Comparison of ENCODE assay signal across 18 cellular contexts in genomic region chr10:3097160-3097559, GRCh38. TPM values are rescaled to one million over a fixed set of nuclear protein-coding genes. Genes with fewer than 3 reads are reported as not detected.
A peak's percentile ranks its signal among the peaks of the same experiment; 100 is the strongest.
DNase-seq lines count a peak whose midpoint lies in the region; ATAC-seq and TF ChIP-seq lines count a peak whose summit lies in the region.
"Had no signal": no experiment of that assay in that cellular context is flagged by ENCODE, and none has a peak within 500 bp of the region (broad histone marks: within the 10 kb centered on the region; RNA-seq: fewer than 3 reads in every experiment).

No MANE protein-coding gene starts in this region.

- peaks cover 45% of the 10 kb centered on the region for H3K4me1 ChIP-seq in Panc1 (ENCODE audit: control insufficient read depth, insufficient read depth, low read length)
- H3K4me1 ChIP-seq in rectal smooth muscle tissue (ENCODE audit: control insufficient read depth, insufficient read depth, low read length) = peaks cover 18% of the 10 kb centered on the region

- H3K27me3 ChIP-seq in Panc1 (ENCODE audit: control insufficient read depth, insufficient read depth, low read length) = no peaks in the 10 kb centered on the region
- no peaks in the 10 kb centered on the region for H3K27me3 ChIP-seq in rectal smooth muscle tissue (ENCODE audit: control insufficient read depth, insufficient read depth, low read length)
- H3K27me3 ChIP-seq: colonic mucosa, gastroesophageal sphincter, ovary, suprapubic skin had no signal

- in situ Hi-C loops in Panc1 (cut with HindIII; ENCODE audit: low pct_unique_long_range_greater_than_20kb, low sequenced_read_pairs) = no loop called here

- H3K27ac ChIP-seq in Panc1 (ENCODE audit: low read length) (peak overlapping the region; percentile 96), rectal smooth muscle tissue (ENCODE audit: low read depth, low read length) (peak overlapping the region; percentile 4)
- H3K27ac ChIP-seq: colonic mucosa, ovary had no signal

- peak overlapping the region; percentile 38 for H3K27ac Mint-ChIP-seq in activated T-cell treated with anti-CD3 and anti-CD28 coated beads, Interleukin-2, amount 50 U/mL, for 72 hours
- H3K27ac Mint-ChIP-seq in chondrocyte (ENCODE audit: unreplicated experiment) = peak overlapping the region; percentile 91

- BruUV-seq in Panc1 (replicated peaks; lab: Mats Ljungman, UMichigan) = no TSS peak

- H3K9me3 ChIP-seq in Panc1 (ENCODE audit: control insufficient read depth, insufficient read depth, low read depth, low read length) = no peaks in the 10 kb centered on the region
- H3K9me3 ChIP-seq: colonic mucosa, gastroesophageal sphincter, ovary, suprapubic skin had no signal

- POLR2A ChIA-PET in Panc1 (lab: Charles Lee) = no interaction called here

- intact Hi-C loops in Panc1 (cut with micrococcal nuclease; ENCODE audit: unreplicated experiment) = no loop called here

- CTCF ChIA-PET in Panc1 (lab: Charles Lee) = no interaction called here

- H3K36me3 ChIP-seq in Panc1 (ENCODE audit: control insufficient read depth, insufficient read depth, low read length) (peaks cover 4% of the 10 kb centered on the region), rectal smooth muscle tissue (ENCODE audit: control insufficient read depth, insufficient read depth, low read length) (peaks cover 6% of the 10 kb centered on the region)
- H3K36me3 ChIP-seq: colonic mucosa, ovary had no signal

- no peak overlapping the region for H3K4me3 Mint-ChIP-seq in activated T-cell treated with anti-CD3 and anti-CD28 coated beads, Interleukin-2, amount 50 U/mL, for 72 hours
- H3K4me3 Mint-ChIP-seq in activated T-cell treated with anti-CD3 and anti-CD28 coated beads, Interleukin-2, amount 50 U/mL, for 4 hours = no peak overlapping the region
- H3K4me3 Mint-ChIP-seq in chondrocyte (ENCODE audit: unreplicated experiment) = no peak overlapping the region

- H3K4me1 Mint-ChIP-seq in activated T-cell treated with anti-CD3 and anti-CD28 coated beads, Interleukin-2, amount 50 U/mL, for 72 hours (ENCODE audit: low read depth) = peaks cover 44% of the 10 kb centered on the region
- peaks cover 53% of the 10 kb centered on the region for H3K4me1 Mint-ChIP-seq in activated T-cell treated with anti-CD3 and anti-CD28 coated beads, Interleukin-2, amount 50 U/mL, for 4 hours (ENCODE audit: low read depth)
- peaks cover 64% of the 10 kb centered on the region for H3K4me1 Mint-ChIP-seq in chondrocyte (ENCODE audit: low read depth)

- TF ChIP-seq CTCF in Panc1 (IDR thresholded peaks at IDR 0.05) = no peak
- no peak for TF ChIP-seq CTCF in chondrocyte (IDR thresholded peaks at IDR 0.05)

- no peaks in the 10 kb centered on the region for H3K27me3 Mint-ChIP-seq in activated T-cell treated with anti-CD3 and anti-CD28 coated beads, Interleukin-2, amount 50 U/mL, for 72 hours (ENCODE audit: low read depth)
- H3K27me3 Mint-ChIP-seq in activated T-cell treated with anti-CD3 and anti-CD28 coated beads, Interleukin-2, amount 50 U/mL, for 4 hours (ENCODE audit: low read depth) = no peaks in the 10 kb centered on the region
- no peaks in the 10 kb centered on the region for H3K27me3 Mint-ChIP-seq in chondrocyte (ENCODE audit: low read depth)

- no peak for ATAC-seq in activated T-cell treated with anti-CD3 and anti-CD28 coated beads, Interleukin-2, amount 50 U/mL, for 72 hours (replicated peaks in 1 of 2)
- ATAC-seq in activated T-cell treated with anti-CD3 and anti-CD28 coated beads, Interleukin-2, amount 50 U/mL, for 4 hours = no peak
- no peak for ATAC-seq in Panc1
- no peak for ATAC-seq in GM21737 (IDR thresholded peaks at IDR 0.05; ENCODE audit: unreplicated experiment)
- ATAC-seq: gastroesophageal sphincter had no signal

- DNase-seq in activated T-cell treated with anti-CD3 and anti-CD28 coated beads, Interleukin-2, amount 50 U/mL, for 72 hours = no peak
- DNase-seq in activated T-cell treated with anti-CD3 and anti-CD28 coated beads, Interleukin-2, amount 50 U/mL, for 4 hours = no peak
- DNase-seq in Panc1 (ENCODE audit: low read depth, low spot score) (no peak), chondrocyte (ENCODE audit: low spot score) (no peak), HK-2 (ENCODE audit: unreplicated experiment) (no peak), A172 (ENCODE audit: low spot score) (no peak)
- DNase-seq: activated CD4-positive, CD25-positive, alpha-beta regulatory T cell treated with anti-CD3 and anti-CD28 coated beads, Interleukin-2, amount 50 U/mL, for 72 hours; colonic mucosa; NCI-H187; NCI-H446 treated with DMSO at 0.1 percent for 48 hours; ovary; SHP77; stimulated activated CD4-positive, alpha-beta T cell treated with anti-CD3 and anti-CD28 coated beads, Interleukin-2, amount 100 ng/mL, for 48 hours; T-helper 9 cell had no signal

- H3K4me3 ChIP-seq in Panc1 (ENCODE audit: low read depth in 2 of 2, low read length in 2 of 2) = no peak overlapping the region
- H3K4me3 ChIP-seq in rectal smooth muscle tissue (ENCODE audit: low read length) = no peak overlapping the region
- H3K4me3 ChIP-seq: colonic mucosa, gastroesophageal sphincter, ovary, suprapubic skin had no signal

- H3K36me3 Mint-ChIP-seq in activated T-cell treated with anti-CD3 and anti-CD28 coated beads, Interleukin-2, amount 50 U/mL, for 72 hours (ENCODE audit: insufficient read depth in 2 of 2) = peaks cover 9 to 27% of the 10 kb centered on the region in 2 donors
- peaks cover 44% of the 10 kb centered on the region for H3K36me3 Mint-ChIP-seq in activated T-cell treated with anti-CD3 and anti-CD28 coated beads, Interleukin-2, amount 50 U/mL, for 4 hours (ENCODE audit: insufficient read depth)
- peaks cover 21% of the 10 kb centered on the region for H3K36me3 Mint-ChIP-seq in chondrocyte (ENCODE audit: low read depth)

- no peak overlapping the region for H3K9ac ChIP-seq in rectal smooth muscle tissue (ENCODE audit: low read length)

- no peaks in the 10 kb centered on the region for H3K9me3 Mint-ChIP-seq in activated T-cell treated with anti-CD3 and anti-CD28 coated beads, Interleukin-2, amount 50 U/mL, for 72 hours
- no peaks in the 10 kb centered on the region for H3K9me3 Mint-ChIP-seq in activated T-cell treated with anti-CD3 and anti-CD28 coated beads, Interleukin-2, amount 50 U/mL, for 4 hours
- no peaks in the 10 kb centered on the region for H3K9me3 Mint-ChIP-seq in chondrocyte (ENCODE audit: low read depth)

RNA-seq across cellular contexts. Expression of gene PFKP, which starts 29.8 kb away (rescaled TPM):
- total RNA-seq in activated T-cell treated with anti-CD3 and anti-CD28 coated beads, Interleukin-2, amount 50 U/mL, for 72 hours = 100 to 1,000 TPM in 1 of 2 donors, 10 to 100 TPM in 1; 85.2 to 105 TPM
- 100 to 1,000 TPM; 239 to 271 (median 253) TPM for total RNA-seq in activated T-cell treated with anti-CD3 and anti-CD28 coated beads, Interleukin-2, amount 50 U/mL, for 4 hours
- total RNA-seq in Panc1 (2021; ENCODE audit: unreplicated experiment) (232 TPM), chondrocyte (151 to 188 TPM (median 182 TPM) in 3 replicates)
- 436 TPM for polyA plus RNA-seq in Panc1 (2012; ENCODE audit: insufficient read length)
- 233 and 244 TPM in 2 replicates for total RNA-seq in A172 (2014; rRNA removed; shearing (Covaris generic))
